Comparison of ENCODE assay signal across 12 cellular contexts in genomic region chr3:17430574-17430973, GRCh38.
"Had no signal": no experiment of that assay in that cellular context is flagged by ENCODE, and none has a peak within 500 bp of the region (broad histone marks: within the 10 kb centered on the region; RNA-seq: fewer than 3 reads in every experiment).

No MANE protein-coding gene starts in this region.

- H3K36me3 ChIP-seq: neutrophil, pancreas, sigmoid colon, thyroid gland had no signal

- DNase-seq: activated B cell treated with CpG ODN at 0.5 μM for 24 hours; activated CD4-positive, alpha-beta memory T cell treated with anti-CD3 and anti-CD28 coated beads for 36 hours; activated CD4-positive, alpha-beta T cell treated with anti-CD3 and anti-CD28 coated beads for 4 hours; activated T-cell treated with anti-CD3 and anti-CD28 coated beads for 4 hours; effector memory CD4-positive, alpha-beta T cell; natural killer cell; pancreas; sigmoid colon; stimulated activated naive B cell treated with anti-CD40 and anti-IgM and Interleukin-4, amounts not matched to agents 10 μg/mL and 1 μg/mL and 100 μg/mL, for 72 hours; T-helper 9 cell; thyroid gland had no signal

- H3K27ac ChIP-seq: neutrophil, pancreas, sigmoid colon, thyroid gland had no signal

- H3K9me3 ChIP-seq: neutrophil, pancreas, sigmoid colon, thyroid gland had no signal

- H3K4me3 ChIP-seq: pancreas, sigmoid colon, thyroid gland had no signal

- ATAC-seq: natural killer cell; stimulated activated naive B cell treated with anti-CD40 and anti-IgM and Interleukin-4, amounts not matched to agents 10 μg/mL and 1 μg/mL and 100 μg/mL, for 72 hours had no signal

- H3K27me3 ChIP-seq: neutrophil, pancreas, sigmoid colon, thyroid gland had no signal
